ENCODE assay signal across 1 cellular context in genomic region chr17:28404812-28405570, GRCh38.
TF ChIP-seq lines count a peak whose summit lies in the region.

No MANE protein-coding gene starts in this region.

TF ChIP-seq in HepG2, 621 proteins besides CTCF, POLR2A, EP300 and RAD21 (continued from another document and continues in another):
- TF ChIP-seq ZNF646 (CRISPR knock-in tag; IDR thresholded peaks at IDR 0.05) (0 out of 2 replicates have a peak, but pooled peaks have one; percentile 44), ZBTB7B (CRISPR knock-in tag; IDR thresholded peaks at IDR 0.05) (peak; percentile 74), ZNF850 (CRISPR knock-in tag; conservative IDR thresholded peaks at IDR 0.05) (no peak), SKI (IDR thresholded peaks at IDR 0.05; ENCODE audit: partially characterized antibody) (peak; percentile 85), ZEB1 (IDR thresholded peaks at IDR 0.05; ENCODE audit: insufficient replicate concordance, low read depth) (no peak), PCBP1 (IDR thresholded peaks at IDR 0.05; ENCODE audit: borderline replicate concordance, low read depth, low read length) (0 out of 2 replicates have a peak, but pooled peaks have one; percentile 20), JDP2 (CRISPR knock-in tag; IDR thresholded peaks at IDR 0.05; ENCODE audit: borderline replicate concordance) (no peak), ZNF563 (CRISPR knock-in tag; IDR thresholded peaks at IDR 0.05) (peak; percentile 42; the same call in 1 of the 2 replicates), FOXO1 (CRISPR knock-in tag; IDR thresholded peaks at IDR 0.05) (0 out of 2 replicates have a peak, but pooled peaks have one; percentile 34), THRA (CRISPR knock-in tag; IDR thresholded peaks at IDR 0.05; ENCODE audit: borderline replicate concordance) (peak; percentile 32; the same call in 1 of the 2 replicates), SOX6 (IDR thresholded peaks at IDR 0.05) (no peak), SOX6 (CRISPR knock-in tag; IDR thresholded peaks at IDR 0.05) (peak; percentile 91), SIN3A (IDR thresholded peaks at IDR 0.05; ENCODE audit: borderline replicate concordance, low read depth, low read length) (0 out of 2 replicates have a peak, but pooled peaks have one; percentile 50), POGK (CRISPR knock-in tag; conservative IDR thresholded peaks at IDR 0.05) (0 out of 2 replicates have a peak, but pooled peaks have one; percentile 9), TBL1XR1 (IDR thresholded peaks at IDR 0.05; ENCODE audit: borderline replicate concordance, low read length, partially characterized antibody) (peak; percentile 62), ISL2 (CRISPR knock-in tag; IDR thresholded peaks at IDR 0.05) (peak; percentile 71), AGO1 (IDR thresholded peaks at IDR 0.05; ENCODE audit: low read depth, low read length, poor library complexity, severe bottlenecking) (peak; percentile 34), ZNF333 (CRISPR knock-in tag; IDR thresholded peaks at IDR 0.05; ENCODE audit: borderline replicate concordance) (no peak), ZNF652 (CRISPR knock-in tag; IDR thresholded peaks at IDR 0.05; ENCODE audit: borderline replicate concordance, low read depth) (peak; percentile 88; the same call in 1 of the 2 replicates), BRD4 (CRISPR knock-in tag; IDR thresholded peaks at IDR 0.05) (0 out of 2 replicates have a peak, but pooled peaks have one; percentile 17), ZNF558 (CRISPR knock-in tag; IDR thresholded peaks at IDR 0.05; ENCODE audit: borderline replicate concordance) (0 out of 2 replicates have a peak, but pooled peaks have one; percentile 35), ZBTB21 (CRISPR knock-in tag; IDR thresholded peaks at IDR 0.05) (no peak), ADNP (CRISPR knock-in tag; IDR thresholded peaks at IDR 0.05) (no peak), ZNF598 (CRISPR knock-in tag; IDR thresholded peaks at IDR 0.05; ENCODE audit: borderline replicate concordance) (0 out of 2 replicates have a peak, but pooled peaks have one; percentile 44), ZKSCAN8 (CRISPR knock-in tag; IDR thresholded peaks at IDR 0.05; ENCODE audit: borderline replicate concordance) (0 out of 2 replicates have a peak, but pooled peaks have one; percentile 14), ZNF205 (CRISPR knock-in tag; IDR thresholded peaks at IDR 0.05) (peak; percentile 84; the same call in 1 of the 2 replicates), MAZ (IDR thresholded peaks at IDR 0.05; ENCODE audit: borderline replicate concordance, low read depth, low read length) (peak; percentile 48; the same call in 1 of the 2 replicates), MAZ (CRISPR knock-in tag; IDR thresholded peaks at IDR 0.05; ENCODE audit: low read depth) (peak; percentile 76; the same call in 1 of the 2 replicates), RBFOX2 (IDR thresholded peaks at IDR 0.05; ENCODE audit: low read depth, low read length) (peak; percentile 61), ZNF430 (CRISPR knock-in tag; IDR thresholded peaks at IDR 0.05) (0 out of 2 replicates have a peak, but pooled peaks have one; percentile 54), HNF4A (CRISPR knock-in tag; IDR thresholded peaks at IDR 0.05) (peak; percentile 93), YEATS4 (CRISPR knock-in tag; IDR thresholded peaks at IDR 0.05; ENCODE audit: borderline replicate concordance) (peak; percentile 14; the same call in 1 of the 2 replicates), ATAD3A (CRISPR knock-in tag; IDR thresholded peaks at IDR 0.05) (no peak), REPIN1 (CRISPR knock-in tag; IDR thresholded peaks at IDR 0.05; ENCODE audit: borderline replicate concordance, low read depth) (peak; percentile 68; the same call in 1 of the 2 replicates), POLR2G (IDR thresholded peaks at IDR 0.05; ENCODE audit: low read depth, low read length) (0 out of 2 replicates have a peak, but pooled peaks have one; percentile 15), ZNF788 (CRISPR knock-in tag; IDR thresholded peaks at IDR 0.05; ENCODE audit: borderline replicate concordance) (peak; percentile 19; the same call in 1 of the 2 replicates), MBD4 (IDR thresholded peaks at IDR 0.05; ENCODE audit: borderline replicate concordance, low read length) (no peak), HOXA5 (CRISPR knock-in tag; IDR thresholded peaks at IDR 0.05) (peak; percentile 46; the same call in 1 of the 2 replicates), FOXP4 (CRISPR knock-in tag; IDR thresholded peaks at IDR 0.05) (peak; percentile 40; the same call in 1 of the 2 replicates), HNRNPL (IDR thresholded peaks at IDR 0.05; ENCODE audit: low read depth, low read length) (peak; percentile 94), KDM5B (CRISPR knock-in tag; IDR thresholded peaks at IDR 0.05; ENCODE audit: borderline replicate concordance) (peak; percentile 26; the same call in 1 of the 2 replicates)
- TF ChIP-seq, protein P1, sequence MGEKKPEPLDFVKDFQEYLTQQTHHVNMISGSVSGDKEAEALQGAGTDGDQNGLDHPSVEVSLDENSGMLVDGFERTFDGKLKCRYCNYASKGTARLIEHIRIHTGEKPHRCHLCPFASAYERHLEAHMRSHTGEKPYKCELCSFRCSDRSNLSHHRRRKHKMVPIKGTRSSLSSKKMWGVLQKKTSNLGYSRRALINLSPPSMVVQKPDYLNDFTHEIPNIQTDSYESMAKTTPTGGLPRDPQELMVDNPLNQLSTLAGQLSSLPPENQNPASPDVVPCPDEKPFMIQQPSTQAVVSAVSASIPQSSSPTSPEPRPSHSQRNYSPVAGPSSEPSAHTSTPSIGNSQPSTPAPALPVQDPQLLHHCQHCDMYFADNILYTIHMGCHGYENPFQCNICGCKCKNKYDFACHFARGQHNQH (CRISPR knock-in tag; IDR thresholded peaks at IDR 0.05): no peak
- TF ChIP-seq, protein P2, sequence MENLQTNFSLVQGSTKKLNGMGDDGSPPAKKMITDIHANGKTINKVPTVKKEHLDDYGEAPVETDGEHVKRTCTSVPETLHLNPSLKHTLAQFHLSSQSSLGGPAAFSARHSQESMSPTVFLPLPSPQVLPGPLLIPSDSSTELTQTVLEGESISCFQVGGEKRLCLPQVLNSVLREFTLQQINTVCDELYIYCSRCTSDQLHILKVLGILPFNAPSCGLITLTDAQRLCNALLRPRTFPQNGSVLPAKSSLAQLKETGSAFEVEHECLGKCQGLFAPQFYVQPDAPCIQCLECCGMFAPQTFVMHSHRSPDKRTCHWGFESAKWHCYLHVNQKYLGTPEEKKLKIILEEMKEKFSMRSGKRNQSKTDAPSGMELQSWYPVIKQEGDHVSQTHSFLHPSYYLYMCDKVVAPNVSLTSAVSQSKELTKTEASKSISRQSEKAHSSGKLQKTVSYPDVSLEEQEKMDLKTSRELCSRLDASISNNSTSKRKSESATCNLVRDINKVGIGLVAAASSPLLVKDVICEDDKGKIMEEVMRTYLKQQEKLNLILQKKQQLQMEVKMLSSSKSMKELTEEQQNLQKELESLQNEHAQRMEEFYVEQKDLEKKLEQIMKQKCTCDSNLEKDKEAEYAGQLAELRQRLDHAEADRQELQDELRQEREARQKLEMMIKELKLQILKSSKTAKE (CRISPR knock-in tag; IDR thresholded peaks at IDR 0.05; ENCODE audit: borderline replicate concordance): peak; percentile 35
- TF ChIP-seq, protein P3, sequence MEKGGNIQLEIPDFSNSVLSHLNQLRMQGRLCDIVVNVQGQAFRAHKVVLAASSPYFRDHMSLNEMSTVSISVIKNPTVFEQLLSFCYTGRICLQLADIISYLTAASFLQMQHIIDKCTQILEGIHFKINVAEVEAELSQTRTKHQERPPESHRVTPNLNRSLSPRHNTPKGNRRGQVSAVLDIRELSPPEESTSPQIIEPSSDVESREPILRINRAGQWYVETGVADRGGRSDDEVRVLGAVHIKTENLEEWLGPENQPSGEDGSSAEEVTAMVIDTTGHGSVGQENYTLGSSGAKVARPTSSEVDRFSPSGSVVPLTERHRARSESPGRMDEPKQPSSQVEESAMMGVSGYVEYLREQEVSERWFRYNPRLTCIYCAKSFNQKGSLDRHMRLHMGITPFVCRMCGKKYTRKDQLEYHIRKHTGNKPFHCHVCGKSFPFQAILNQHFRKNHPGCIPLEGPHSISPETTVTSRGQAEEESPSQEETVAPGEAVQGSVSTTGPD (CRISPR knock-in tag; IDR thresholded peaks at IDR 0.05): peak; percentile 74; the same call in 1 of the 2 replicates
- TF ChIP-seq, protein P4, sequence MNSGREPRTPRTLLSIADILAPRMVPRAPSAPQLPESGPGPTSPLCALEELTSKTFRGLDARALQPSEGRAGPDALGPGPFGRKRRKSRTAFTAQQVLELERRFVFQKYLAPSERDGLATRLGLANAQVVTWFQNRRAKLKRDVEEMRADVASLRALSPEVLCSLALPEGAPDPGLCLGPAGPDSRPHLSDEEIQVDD (CRISPR knock-in tag; IDR thresholded peaks at IDR 0.05; ENCODE audit: borderline replicate concordance): peak; percentile 70; the same call in 1 of the 2 replicates
